ENCODE assay signal across 10 cellular contexts in the genomic region with DNA sequence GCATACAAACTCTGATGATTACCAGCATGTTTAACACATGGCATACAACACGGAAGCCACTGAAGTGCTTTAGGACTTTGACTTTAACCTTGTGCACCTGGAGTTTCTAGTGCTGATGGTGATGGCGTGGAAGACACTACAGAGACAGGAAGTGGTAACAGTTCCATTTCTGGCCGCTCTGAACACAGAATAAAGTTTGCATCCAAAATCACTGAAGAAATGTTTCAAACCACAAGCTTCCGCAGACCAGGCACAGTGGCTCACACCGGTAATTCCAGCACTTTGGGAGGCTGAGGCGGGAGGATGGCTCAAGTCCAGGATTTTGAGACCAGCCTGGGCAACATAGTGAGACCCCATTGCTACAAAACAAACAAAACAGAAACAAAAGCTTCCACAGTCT. TPM values are rescaled to one million over a fixed set of nuclear protein-coding genes. Genes with fewer than 3 reads are reported as not detected.
DNase-seq lines count a peak whose midpoint lies in the region; ATAC-seq, FAIRE-seq and TF ChIP-seq lines count a peak whose summit lies in the region.
"Had no signal": no experiment of that assay in that cellular context is flagged by ENCODE, and none has a peak within 500 bp of the region (broad histone marks: within the 10 kb centered on the region; RNA-seq: fewer than 3 reads in every experiment).

No MANE protein-coding gene starts in this region.

- peaks cover 13% of the 10 kb centered on the region for H3K4me1 ChIP-seq in CD8-positive, alpha-beta memory T cell (ENCODE audit: insufficient read depth, low read length)
- H3K4me1 ChIP-seq in tibial nerve (no peaks in the 10 kb centered on the region), pancreas (peaks cover 3 to 4% (median 3%) of the 10 kb centered on the region in 3 donors)
- H3K4me1 ChIP-seq: upper lobe of right lung had no signal

- no peak for TF ChIP-seq CTCF in tibial nerve (IDR thresholded peaks at IDR 0.05)
- TF ChIP-seq CTCF in pancreas (IDR thresholded peaks at IDR 0.05): no peak

- H3K27me3 ChIP-seq in CD8-positive, alpha-beta memory T cell (ENCODE audit: insufficient read depth, low read length, poor library complexity, severe bottlenecking): no peaks in the 10 kb centered on the region
- no peaks in the 10 kb centered on the region for H3K27me3 ChIP-seq in tibial nerve
- no peaks in the 10 kb centered on the region for H3K27me3 ChIP-seq in pancreas
- H3K27me3 ChIP-seq: sigmoid colon had no signal

- CTCF ChIA-PET in CD8-positive, alpha-beta memory T cell (lab: Charles Lee): no interaction called here
- CTCF ChIA-PET in activated CD4-positive, alpha-beta memory T cell treated with anti-CD3 and anti-CD28 coated beads, Interleukin-2, amount 10 ng/mL, durations not matched to agents 7 days and 5 days (lab: Charles Lee): interaction anchor here (2.2 kb wide), 1 partner anchor 69 kb away, joined by 6 read pairs; no protein-coding TSS in a partner anchor

- POLR2A ChIA-PET in CD8-positive, alpha-beta memory T cell (lab: Charles Lee): interaction anchor here (0.6 kb wide), 1 partner anchor 184 kb away, joined by 3 read pairs; no protein-coding TSS in a partner anchor
- POLR2A ChIA-PET in activated CD4-positive, alpha-beta memory T cell treated with anti-CD3 and anti-CD28 coated beads, Interleukin-2, amount 10 ng/mL, durations not matched to agents 7 days and 5 days (lab: Charles Lee): interaction anchor here (0.5 kb wide), 1 partner anchor 619 kb away, joined by 3 read pairs; a partner anchor contains a TSS

- peaks cover 11 to 18% (median 15%) of the 10 kb centered on the region in 3 donors for H3K4me1 Mint-ChIP-seq in CD8-positive, alpha-beta memory T cell
- peaks cover 22% of the 10 kb centered on the region for H3K4me1 Mint-ChIP-seq in activated CD4-positive, alpha-beta memory T cell treated with anti-CD3 and anti-CD28 coated beads, Interleukin-2, amount 10 ng/mL, durations not matched to agents 7 days and 5 days

- intact Hi-C loops in pancreas (cut with DNase I): no loop called here

- 65% methylated on average over 6 of the region's 6 CpGs for WGBS in tibial nerve, 2 donors
- 71 to 78% methylated on average over 6 of the region's 6 CpGs for WGBS in pancreas, 2 donors

- no peaks in the 10 kb centered on the region for H3K36me3 Mint-ChIP-seq in CD8-positive, alpha-beta memory T cell
- no peaks in the 10 kb centered on the region for H3K36me3 Mint-ChIP-seq in activated CD4-positive, alpha-beta memory T cell treated with anti-CD3 and anti-CD28 coated beads, Interleukin-2, amount 10 ng/mL, durations not matched to agents 7 days and 5 days (ENCODE audit: low read depth)

- peaks cover 3 to 8% of the 10 kb centered on the region in 2 donors for H3K27me3 Mint-ChIP-seq in CD8-positive, alpha-beta memory T cell
- peaks cover 6% of the 10 kb centered on the region for H3K27me3 Mint-ChIP-seq in activated CD4-positive, alpha-beta memory T cell treated with anti-CD3 and anti-CD28 coated beads, Interleukin-2, amount 10 ng/mL, durations not matched to agents 7 days and 5 days

- no peak for TF ChIP-seq POLR2A in tibial nerve (IDR thresholded peaks at IDR 0.05)

- peak overlapping the region in 6 of 8 donors; percentile 13 to 80 (median 42) for H3K27ac Mint-ChIP-seq in CD8-positive, alpha-beta memory T cell
- peak overlapping the region; percentile 26 for H3K27ac Mint-ChIP-seq in activated CD4-positive, alpha-beta memory T cell treated with anti-CD3 and anti-CD28 coated beads, Interleukin-2, amount 10 ng/mL, durations not matched to agents 7 days and 5 days

- H3K4me3 ChIP-seq in CD8-positive, alpha-beta memory T cell (ENCODE audit: low read length): no peak overlapping the region
- H3K4me3 ChIP-seq in tibial nerve (no peak overlapping the region), pancreas (no peak overlapping the region)
- H3K4me3 ChIP-seq: sigmoid colon, upper lobe of right lung had no signal

- no peak for FAIRE-seq in pancreas (lab: Jason Lieb, UNC)

- TF ChIP-seq EP300 in tibial nerve (IDR thresholded peaks at IDR 0.05): no peak

- H3K27ac ChIP-seq in CD8-positive, alpha-beta memory T cell (ENCODE audit: low read depth, low read length): no peak overlapping the region
- H3K27ac ChIP-seq in tibial nerve (no peak overlapping the region), pancreas (no peak overlapping the region)
- H3K27ac ChIP-seq: sigmoid colon, upper lobe of right lung had no signal

- H3K4me3 Mint-ChIP-seq in CD8-positive, alpha-beta memory T cell: peak overlapping the region in 2 of 7 donors; percentile 33 to 35
- no peak overlapping the region for H3K4me3 Mint-ChIP-seq in activated CD4-positive, alpha-beta memory T cell treated with anti-CD3 and anti-CD28 coated beads, Interleukin-2, amount 10 ng/mL, durations not matched to agents 7 days and 5 days

- H3K9me3 ChIP-seq in CD8-positive, alpha-beta memory T cell (ENCODE audit: low read length): no peaks in the 10 kb centered on the region
- H3K9me3 ChIP-seq in tibial nerve (no peaks in the 10 kb centered on the region), pancreas (no peaks in the 10 kb centered on the region)
- H3K9me3 ChIP-seq: sigmoid colon, upper lobe of right lung had no signal

- ATAC-seq in HG03064 (IDR thresholded peaks at IDR 0.05; ENCODE audit: low read depth, unreplicated experiment): peak; percentile 81
- no peak for ATAC-seq in pancreas
- ATAC-seq: upper lobe of right lung had no signal

- H3K36me3 ChIP-seq in CD8-positive, alpha-beta memory T cell (ENCODE audit: insufficient read depth, low read length): no peaks in the 10 kb centered on the region
- H3K36me3 ChIP-seq in tibial nerve (no peaks in the 10 kb centered on the region), pancreas (no peaks in the 10 kb centered on the region)
- H3K36me3 ChIP-seq: sigmoid colon, upper lobe of right lung had no signal

- DNase-seq in CD8-positive, alpha-beta memory T cell: peak in 2 of 5 donors; percentile 16 to 43
- DNase-seq in GM19238 (ENCODE audit: insufficient read length, low spot score) (peak; percentile 32), glomerular visceral epithelial cell (ENCODE audit: extremely low spot score) (no peak), tibial nerve (ENCODE audit: low spot score in 2 of 2) (no peak), pancreas (no peak), SIG-M5 treated with dmso at 0.1 percent for 504 hours (lab: John Stamatoyannopoulos, UW; ENCODE audit: unreplicated experiment) (no peak)
- peak; percentile 21 for DNase-seq in activated CD4-positive, alpha-beta memory T cell treated with anti-CD3 and anti-CD28 coated beads, Interleukin-2, amount 10 ng/mL, durations not matched to agents 7 days and 5 days
- DNase-seq: sigmoid colon, upper lobe of right lung had no signal

- no peaks in the 10 kb centered on the region for H3K9me3 Mint-ChIP-seq in CD8-positive, alpha-beta memory T cell
- H3K9me3 Mint-ChIP-seq in activated CD4-positive, alpha-beta memory T cell treated with anti-CD3 and anti-CD28 coated beads, Interleukin-2, amount 10 ng/mL, durations not matched to agents 7 days and 5 days: no peaks in the 10 kb centered on the region

RNA-seq across cellular contexts. Expression of a gene that starts 40.3 kb away (rescaled TPM):
- total RNA-seq in CD8-positive, alpha-beta memory T cell: 10 to 100 TPM; 80.5 to 82.1 TPM
- 43.1 TPM for polyA plus RNA-seq in CD8-positive, alpha-beta memory T cell
- total RNA-seq in activated CD4-positive, alpha-beta memory T cell treated with anti-CD3 and anti-CD28 coated beads, Interleukin-2, amount 10 ng/mL, durations not matched to agents 7 days and 5 days: 10 to 100 TPM; 42.7 to 44.4 TPM
- 10 to 100 TPM; 33.9 to 36.9 (median 35.5) TPM for total RNA-seq in tibial nerve
- total RNA-seq in pancreas: 10 to 100 TPM; 11.9 to 20.7 (median 15.1) TPM
- 1 to 10 TPM; 6.5 to 9.2 TPM for polyA plus RNA-seq in pancreas

RNA-seq across cellular contexts. Expression of a gene that starts 49.2 kb away (rescaled TPM):
- total RNA-seq in CD8-positive, alpha-beta memory T cell: 10 to 100 TPM; 23.2 to 23.6 TPM
- 11.6 TPM for polyA plus RNA-seq in CD8-positive, alpha-beta memory T cell
- under 1 TPM; 0.48 to 0.86 TPM for total RNA-seq in activated CD4-positive, alpha-beta memory T cell treated with anti-CD3 and anti-CD28 coated beads, Interleukin-2, amount 10 ng/mL, durations not matched to agents 7 days and 5 days
- total RNA-seq in tibial nerve: 10 to 100 TPM in 1 of 4 donors, 1 to 10 TPM in 3; 2.0 to 10.5 (median 6.3) TPM
- 10 to 100 TPM in 5 of 6 donors, 1 to 10 TPM in 1; 6.9 to 37.9 (median 18.0) TPM for total RNA-seq in pancreas
- 10 to 100 TPM; 11.2 to 14.2 TPM for polyA plus RNA-seq in pancreas

Comparison
In these comparisons a context has a peak if more than half of its experiments do, and no peak if none do; other contexts are left out.
1. DNase-seq: peak in GM19238 (single experiment) and activated CD4-positive, alpha-beta memory T cell treated with anti-CD3 and anti-CD28 coated beads, Interleukin-2, amount 10 ng/mL, durations not matched to agents 7 days and 5 days (single experiment); none in glomerular visceral epithelial cell (single experiment), tibial nerve (0 of 2), pancreas (0 of 6) and SIG-M5 treated with dmso at 0.1 percent for 504 hours (single experiment).